Comparison of ENCODE assay signal across 8 cellular contexts in genomic region chr7:99374121-99375064, GRCh38. TPM values are rescaled to one million over a fixed set of nuclear protein-coding genes. Genes with fewer than 3 reads are reported as not detected.
DNase-seq lines count a peak whose midpoint lies in the region; ATAC-seq and TF ChIP-seq lines count a peak whose summit lies in the region.

ARPC1B (plus strand) TSS chr7:99374730; CDS start chr7:99385715, 10,985 bp downstream.

- peak within 1 kb of the TSS; percentile 82 for H3K27ac ChIP-seq in HL-60 (replicated peaks)
- peak within 1 kb of the TSS; percentile 25; the same call in 1 of the 2 replicates for H3K27ac ChIP-seq in SJCRH30
- peak within 1 kb of the TSS; percentile 11 to 92 (median 89) for H3K27ac ChIP-seq in gastroesophageal sphincter
- H3K27ac ChIP-seq in osteoblast (ENCODE audit: low read depth, low read length) = peak within 1 kb of the TSS; percentile 37
- H3K27ac ChIP-seq in thymus (ENCODE audit: low read depth) = peak within 1 kb of the TSS; percentile 92

- WGBS in gastroesophageal sphincter (ENCODE audit: low coverage in 1 of 2), 2 donors = 0 to 8% methylated on average over 2 to 10 of the region's 94 CpGs
- under 1% methylated on average over 94 of the region's 94 CpGs for WGBS in thymus

- H3K27me3 ChIP-seq in HL-60 (ENCODE audit: insufficient read depth, poor library complexity, severe bottlenecking) (no peaks in the 10 kb centered on the region), SJCRH30 (no peaks in the 10 kb centered on the region), gastroesophageal sphincter (no peaks in the 10 kb centered on the region), osteoblast (ENCODE audit: insufficient read depth, low read length) (no peaks in the 10 kb centered on the region), thymus (ENCODE audit: control insufficient read depth, insufficient read depth) (no peaks in the 10 kb centered on the region)

- peaks cover 14% of the 10 kb centered on the region for H4K20me1 ChIP-seq in osteoblast (ENCODE audit: insufficient read depth, low read length)

- H3K79me2 ChIP-seq in osteoblast (ENCODE audit: insufficient read depth, low read length) = peaks cover 32% of the 10 kb centered on the region

- peak; percentile 40 to 50 for TF ChIP-seq POLR2A in gastroesophageal sphincter (IDR thresholded peaks at IDR 0.05)

- H3K9me3 ChIP-seq in SJCRH30 (replicated peaks) = no peaks in the 10 kb centered on the region
- no peaks in the 10 kb centered on the region for H3K9me3 ChIP-seq in gastroesophageal sphincter
- no peaks in the 10 kb centered on the region for H3K9me3 ChIP-seq in osteoblast (ENCODE audit: low read depth, low read length)
- no peaks in the 10 kb centered on the region for H3K9me3 ChIP-seq in thymus (ENCODE audit: control insufficient read depth)

- peak; percentile 94 for DNase-seq in DMS 273 (lab: John Stamatoyannopoulos, UW; ENCODE audit: unreplicated experiment)
- peak; percentile 79 for DNase-seq in HL-60 (ENCODE audit: low read depth in 1 of 2, low spot score in 1 of 2)
- DNase-seq in SJCRH30 = peak; percentile 51 to 67
- DNase-seq in activated gamma-delta T cell treated with Interleukin-2 at 50 U/mL for 16 hours = peak; percentile 81
- DNase-seq in osteoblast (ENCODE audit: insufficient read length, low spot score, missing footprints) = peak; percentile 99

- no peak for TF ChIP-seq CTCF in HL-60 (IDR thresholded peaks at IDR 0.05; ENCODE audit: insufficient read depth, low read length)
- TF ChIP-seq CTCF in gastroesophageal sphincter (IDR thresholded peaks at IDR 0.05) = no peak
- no peak for TF ChIP-seq CTCF in osteoblast (IDR thresholded peaks at IDR 0.05; ENCODE audit: extremely low read depth, low read depth, low read length)

- H3K4me2 ChIP-seq in osteoblast (ENCODE audit: insufficient read depth, low read length) = peak within 1 kb of the TSS; percentile 86

- ATAC-seq in GM19467 (IDR thresholded peaks at IDR 0.05; ENCODE audit: unreplicated experiment) (peak; percentile 42), gastroesophageal sphincter (peak; percentile 66)

- H2AFZ ChIP-seq in osteoblast (ENCODE audit: low read length) = peak within 1 kb of the TSS; percentile 70

- H3K4me3 ChIP-seq in HL-60 (replicated peaks; ENCODE audit: insufficient read depth, low read length) (peak within 1 kb of the TSS; percentile 83), SJCRH30 (peak within 1 kb of the TSS; percentile 91), gastroesophageal sphincter (peak within 1 kb of the TSS; percentile 59 to 93), osteoblast (ENCODE audit: insufficient read depth, low read length) (peak within 1 kb of the TSS; percentile 76), thymus (ENCODE audit: low read length) (peak within 1 kb of the TSS; percentile 77)

- H3K36me3 ChIP-seq in SJCRH30 = no peaks in the 10 kb centered on the region; the same call in 1 of the 2 replicates
- H3K36me3 ChIP-seq in gastroesophageal sphincter = peaks cover 0 to 15% of the 10 kb centered on the region in 2 donors
- peaks cover 6% of the 10 kb centered on the region for H3K36me3 ChIP-seq in osteoblast (ENCODE audit: insufficient read depth, low read length)
- peaks cover 7% of the 10 kb centered on the region for H3K36me3 ChIP-seq in thymus (ENCODE audit: control insufficient read depth, insufficient read depth)

- no peak for TF ChIP-seq EP300 in gastroesophageal sphincter (IDR thresholded peaks at IDR 0.05)

- no peaks in the 10 kb centered on the region for H3K4me1 ChIP-seq in SJCRH30
- H3K4me1 ChIP-seq in gastroesophageal sphincter = peaks cover 0 to 48% (median 5%) of the 10 kb centered on the region in 3 donors
- H3K4me1 ChIP-seq in osteoblast (ENCODE audit: insufficient read depth, low read length) = peaks cover 18% of the 10 kb centered on the region
- peaks cover 24% of the 10 kb centered on the region for H3K4me1 ChIP-seq in thymus (ENCODE audit: control insufficient read depth, insufficient read depth, low read length)

RNA-seq across cellular contexts. Expression of gene ARPC1B, which starts in this region (rescaled TPM):
- 40.9 and 42.2 TPM in 2 replicates for total RNA-seq in SJCRH30 (2014; rRNA removed; shearing (Covaris generic))
- total RNA-seq in gastroesophageal sphincter (100 to 1,000 TPM in 3 of 4 donors, 10 to 100 TPM in 1; 69.9 to 158 (median 138) TPM), osteoblast (248 and 273 TPM in 2 replicates)
- 204 TPM for polyA plus RNA-seq in thymus

Comparison
In these comparisons a context has a peak if more than half of its experiments do, and no peak if none do; other contexts are left out.
1. Peak in every context shown above with its lines: DNase-seq, ATAC-seq, H3K4me3 ChIP-seq and H3K27ac ChIP-seq.
2. H3K27ac ChIP-seq: peak in every context shown above with its lines; median percentile 92 in thymus; 89 in gastroesophageal sphincter; 82 in HL-60; 37 in osteoblast; 25 in SJCRH30.